In the genomic region with DNA sequence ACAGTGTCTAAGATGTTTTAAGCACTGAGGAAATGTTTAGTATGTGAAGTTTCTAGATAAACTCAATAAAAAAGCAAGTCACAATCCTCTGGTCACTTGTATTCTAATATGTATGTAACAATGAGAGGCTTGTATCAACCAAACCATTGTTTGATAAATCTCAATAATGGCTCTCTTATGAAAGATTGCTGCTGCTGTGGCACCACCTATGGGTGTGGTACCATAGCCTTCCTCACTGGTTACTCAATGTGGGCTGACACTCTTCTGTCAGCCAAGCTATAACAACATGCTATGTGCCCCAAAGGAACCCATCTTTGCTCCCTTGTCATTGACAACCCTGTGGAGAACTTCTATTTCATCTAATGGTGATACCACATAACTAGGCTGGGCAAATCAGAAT, we compare ENCODE assay signal across 13 cellular contexts. TPM values are rescaled to one million over a fixed set of nuclear protein-coding genes. Genes with fewer than 3 reads are reported as not detected.
A peak's percentile ranks its signal among the peaks of the same experiment; 100 is the strongest.
DNase-seq lines count a peak whose midpoint lies in the region; ATAC-seq and FAIRE-seq lines count a peak whose summit lies in the region.
"Had no signal": no experiment of that assay in that cellular context is flagged by ENCODE, and none has a peak within 500 bp of the region (broad histone marks: within the 10 kb centered on the region; RNA-seq: fewer than 3 reads in every experiment).

No MANE protein-coding gene starts in this region.

- H3K4me3 ChIP-seq in small intestine (ENCODE audit: low read depth in 1 of 2, low read length in 2 of 2) = no peak overlapping the region

- H3K27me3 ChIP-seq in small intestine (ENCODE audit: control insufficient read depth in 2 of 2, insufficient read depth in 2 of 2, low read length in 2 of 2) = no peaks in the 10 kb centered on the region

- H3K27me3 Mint-ChIP-seq in activated naive CD4-positive, alpha-beta T cell treated with anti-CD3 and anti-CD28 coated beads for 36 hours (ENCODE audit: low read depth) = no peaks in the 10 kb centered on the region
- peaks cover 32% of the 10 kb centered on the region for H3K27me3 Mint-ChIP-seq in activated naive CD4-positive, alpha-beta T cell treated with anti-CD3 and anti-CD28 coated beads, Interleukin-2, amount 10 ng/mL, durations not matched to agents 7 days and 5 days

- H3K9me3 Mint-ChIP-seq in activated naive CD4-positive, alpha-beta T cell treated with anti-CD3 and anti-CD28 coated beads for 36 hours = no peaks in the 10 kb centered on the region
- H3K9me3 Mint-ChIP-seq in activated naive CD4-positive, alpha-beta T cell treated with anti-CD3 and anti-CD28 coated beads, Interleukin-2, amount 10 ng/mL, durations not matched to agents 7 days and 5 days = no peaks in the 10 kb centered on the region

- H3K36me3 Mint-ChIP-seq in activated naive CD4-positive, alpha-beta T cell treated with anti-CD3 and anti-CD28 coated beads for 36 hours (ENCODE audit: low read depth) = no peaks in the 10 kb centered on the region
- no peaks in the 10 kb centered on the region for H3K36me3 Mint-ChIP-seq in activated naive CD4-positive, alpha-beta T cell treated with anti-CD3 and anti-CD28 coated beads, Interleukin-2, amount 10 ng/mL, durations not matched to agents 7 days and 5 days

- FAIRE-seq in small intestine (lab: Jason Lieb, UNC) = no peak
- FAIRE-seq: endometrium had no signal

- no peaks in the 10 kb centered on the region for H3K4me1 ChIP-seq in small intestine (ENCODE audit: control insufficient read depth in 2 of 2, insufficient read depth in 1 of 2, low read depth in 1 of 2, low read length in 1 of 2)

- CTCF ChIA-PET in activated naive CD4-positive, alpha-beta T cell treated with anti-CD3 and anti-CD28 coated beads for 36 hours (lab: Charles Lee) = interaction anchor here (0.9 to 1.0 kb wide), 2 partner anchors 12 to 78 kb away, joined by 4 read pairs; partner anchors contain the start of gene RAB1A
- CTCF ChIA-PET in activated naive CD4-positive, alpha-beta T cell treated with anti-CD3 and anti-CD28 coated beads, Interleukin-2, amount 10 ng/mL, durations not matched to agents 7 days and 5 days (lab: Charles Lee) = interaction anchor here (0.6 to 0.7 kb wide), 3 partner anchors 8 to 151 kb away, joined by 3 to 4 read pairs (median 3); no protein-coding TSS in a partner anchor

- DNase-seq in activated naive CD4-positive, alpha-beta T cell treated with anti-CD3 and anti-CD28 coated beads for 36 hours = peak; percentile 27
- DNase-seq in activated naive CD4-positive, alpha-beta T cell treated with anti-CD3 and anti-CD28 coated beads, Interleukin-2, amount 10 ng/mL, durations not matched to agents 7 days and 5 days = no peak
- DNase-seq in OCI-M1 (lab: John Stamatoyannopoulos, UW) = peak; percentile 51
- peak; percentile 59 for DNase-seq in small intestine
- no peak for DNase-seq in cortex of kidney (lab: John Stamatoyannopoulos, UW)
- no peak for DNase-seq in DMS79 (lab: John Stamatoyannopoulos, UW)
- DNase-seq in activated gamma-delta T cell (lab: John Stamatoyannopoulos, UW) = no peak
- DNase-seq: activated naive CD4-positive, alpha-beta T cell treated with anti-CD3 and anti-CD28 coated beads, Interleukin-2, amount 50 U/mL, for 16 hours; islet precursor cell; NCI-H510A had no signal

- peak; percentile 78 for ATAC-seq in esophagus mucosa

- H3K36me3 ChIP-seq in small intestine (ENCODE audit: control insufficient read depth in 2 of 2, insufficient read depth in 2 of 2, low read length in 2 of 2) = no peaks in the 10 kb centered on the region

- no peaks in the 10 kb centered on the region for H3K4me1 Mint-ChIP-seq in activated naive CD4-positive, alpha-beta T cell treated with anti-CD3 and anti-CD28 coated beads for 36 hours (ENCODE audit: low read depth)
- no peaks in the 10 kb centered on the region for H3K4me1 Mint-ChIP-seq in activated naive CD4-positive, alpha-beta T cell treated with anti-CD3 and anti-CD28 coated beads, Interleukin-2, amount 10 ng/mL, durations not matched to agents 7 days and 5 days

- H3K4me3 Mint-ChIP-seq in activated naive CD4-positive, alpha-beta T cell treated with anti-CD3 and anti-CD28 coated beads for 36 hours = no peak overlapping the region
- H3K4me3 Mint-ChIP-seq in activated naive CD4-positive, alpha-beta T cell treated with anti-CD3 and anti-CD28 coated beads, Interleukin-2, amount 10 ng/mL, durations not matched to agents 7 days and 5 days = no peak overlapping the region

- no peaks in the 10 kb centered on the region for H3K9me3 ChIP-seq in small intestine (ENCODE audit: control insufficient read depth, low read depth)

- intact Hi-C loops in activated naive CD4-positive, alpha-beta T cell treated with anti-CD3 and anti-CD28 coated beads for 36 hours (cut with micrococcal nuclease) = loop anchor here (1.0 kb wide), 2 partner anchors 78 to 225 kb away; no protein-coding TSS in a partner anchor

- H3K27ac Mint-ChIP-seq in activated naive CD4-positive, alpha-beta T cell treated with anti-CD3 and anti-CD28 coated beads for 36 hours = no peak overlapping the region
- no peak overlapping the region for H3K27ac Mint-ChIP-seq in activated naive CD4-positive, alpha-beta T cell treated with anti-CD3 and anti-CD28 coated beads, Interleukin-2, amount 10 ng/mL, durations not matched to agents 7 days and 5 days

- H3K27ac ChIP-seq in small intestine (ENCODE audit: low read depth in 1 of 2, low read length in 1 of 2) = no peak overlapping the region
- H3K27ac ChIP-seq: C4-2B had no signal

RNA-seq across cellular contexts. Expression of gene RAB1A, which starts 12.6 kb away (rescaled TPM):
- 10 to 100 TPM; 60.8 to 61.3 TPM for total RNA-seq in activated naive CD4-positive, alpha-beta T cell treated with anti-CD3 and anti-CD28 coated beads for 36 hours
- total RNA-seq in esophagus mucosa = 113 TPM
- 100 to 1,000 TPM; 144 to 182 (median 147) TPM for polyA plus RNA-seq in small intestine

Comparison
In these comparisons a context has a peak if more than half of its experiments do, and no peak if none do; other contexts are left out.
1. DNase-seq: peak in activated naive CD4-positive, alpha-beta T cell treated with anti-CD3 and anti-CD28 coated beads for 36 hours (single experiment), OCI-M1 (single experiment) and small intestine (single experiment); none in activated naive CD4-positive, alpha-beta T cell treated with anti-CD3 and anti-CD28 coated beads, Interleukin-2, amount 10 ng/mL, durations not matched to agents 7 days and 5 days (single experiment), cortex of kidney (single experiment), DMS79 (single experiment) and activated gamma-delta T cell (single experiment).